Comparison of ENCODE assay signal across 1 cellular context in the genomic region with DNA sequence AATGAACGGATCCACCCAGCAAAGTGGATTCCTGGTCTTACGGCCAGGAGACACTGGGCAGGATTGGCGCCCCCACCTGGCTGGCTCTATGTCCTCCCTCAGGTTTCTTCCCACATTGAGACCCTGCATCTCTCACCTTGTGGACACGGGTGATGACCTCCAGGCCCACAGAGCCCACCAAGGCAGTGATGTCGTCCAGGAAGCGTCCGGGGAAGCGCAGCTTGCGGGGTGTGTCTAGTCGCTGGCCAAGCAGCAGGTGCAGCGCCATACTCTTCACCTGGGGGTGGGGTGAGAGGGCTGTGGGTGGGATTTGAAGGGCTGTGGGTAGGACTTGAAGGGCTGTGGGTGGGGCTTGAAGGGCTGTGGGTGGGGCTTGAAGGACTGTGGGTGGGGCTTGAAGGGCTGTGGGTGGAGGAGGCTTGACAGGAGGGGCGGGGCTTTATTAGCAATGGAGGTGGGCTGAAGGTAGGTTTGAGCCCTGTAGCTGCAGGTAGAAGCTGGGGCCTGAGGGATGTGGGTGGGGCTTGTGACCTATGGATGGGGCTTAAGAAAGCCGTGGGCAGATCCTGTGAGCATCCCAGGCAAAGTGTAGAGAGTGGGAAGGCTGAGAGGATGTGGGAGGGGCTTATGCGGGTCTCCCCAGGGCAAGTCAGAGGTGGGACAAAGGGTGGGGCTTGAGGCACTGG.
A peak's percentile ranks its signal among the peaks of the same experiment; 100 is the strongest.
TF ChIP-seq lines count a peak whose summit lies in the region.

No MANE protein-coding gene starts in this region.

TF ChIP-seq in K562, 482 proteins besides CTCF, POLR2A, EP300 and RAD21:
- TF ChIP-seq CTBP1 (IDR thresholded peaks at IDR 0.05; ENCODE audit: borderline replicate concordance): 0 out of 2 replicates have a peak, but pooled peaks have one; percentile 48
- TF ChIP-seq FOXA3 (CRISPR knock-in tag; conservative IDR thresholded peaks at IDR 0.05 in 1 of 2, IDR thresholded peaks at IDR 0.05 in 1 of 2): no peak
- 0 out of 2 replicates have a peak, but pooled peaks have one; percentile 4 for TF ChIP-seq NFIC (IDR thresholded peaks at IDR 0.05)
- TF ChIP-seq SMC3 (conservative IDR thresholded peaks at IDR 0.05; ENCODE audit: insufficient read depth, low read depth, low read length): 0 out of 2 replicates have a peak, but pooled peaks have one; percentile 11
- TF ChIP-seq ZBTB33 (CRISPR knock-in tag; IDR thresholded peaks at IDR 0.05): peak; percentile 93
- TF ChIP-seq CTCFL (IDR thresholded peaks at IDR 0.05; ENCODE audit: borderline replicate concordance, insufficient read depth, low read depth, low read length, poor library complexity, severe bottlenecking): peak; percentile 79
- TF ChIP-seq NKRF (IDR thresholded peaks at IDR 0.05; ENCODE audit: borderline replicate concordance): 0 out of 2 replicates have a peak, but pooled peaks have one; percentile 3
- no peak for TF ChIP-seq SRSF3 (IDR thresholded peaks at IDR 0.05; ENCODE audit: insufficient read depth, low read length)
- peak; percentile 54 for TF ChIP-seq ESRRA (IDR thresholded peaks at IDR 0.05; ENCODE audit: borderline replicate concordance, low read depth)
- TF ChIP-seq, protein P1, sequence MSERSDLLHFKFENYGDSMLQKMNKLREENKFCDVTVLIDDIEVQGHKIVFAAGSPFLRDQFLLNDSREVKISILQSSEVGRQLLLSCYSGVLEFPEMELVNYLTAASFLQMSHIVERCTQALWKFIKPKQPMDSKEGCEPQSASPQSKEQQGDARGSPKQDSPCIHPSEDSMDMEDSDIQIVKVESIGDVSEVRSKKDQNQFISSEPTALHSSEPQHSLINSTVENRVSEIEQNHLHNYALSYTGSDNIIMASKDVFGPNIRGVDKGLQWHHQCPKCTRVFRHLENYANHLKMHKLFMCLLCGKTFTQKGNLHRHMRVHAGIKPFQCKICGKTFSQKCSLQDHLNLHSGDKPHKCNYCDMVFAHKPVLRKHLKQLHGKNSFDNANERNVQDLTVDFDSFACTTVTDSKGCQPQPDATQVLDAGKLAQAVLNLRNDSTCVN (CRISPR knock-in tag; IDR thresholded peaks at IDR 0.05): 0 out of 2 replicates have a peak, but pooled peaks have one; percentile 33
- TF ChIP-seq, protein P2, sequence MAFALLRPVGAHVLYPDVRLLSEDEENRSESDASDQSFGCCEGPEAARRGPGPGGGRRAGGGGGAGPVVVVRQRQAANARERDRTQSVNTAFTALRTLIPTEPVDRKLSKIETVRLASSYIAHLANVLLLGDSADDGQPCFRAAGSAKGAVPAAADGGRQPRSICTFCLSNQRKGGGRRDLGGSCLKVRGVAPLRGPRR (CRISPR knock-in tag; IDR thresholded peaks at IDR 0.05): no peak
- peak; percentile 72 for TF ChIP-seq ZNF316 (IDR thresholded peaks at IDR 0.05)
- no peak for TF ChIP-seq ILK (tag; IDR thresholded peaks at IDR 0.05; ENCODE audit: borderline replicate concordance, low read depth)
- peak in 1 of 3 experiments; percentile 11 for TF ChIP-seq YY1 (IDR thresholded peaks at IDR 0.05; ENCODE audit: borderline replicate concordance in 1 of 3, control insufficient read depth in 1 of 3, extremely low read depth in 1 of 3, insufficient read depth in 3 of 3, insufficient read length in 1 of 3, insufficient replicate concordance in 2 of 3, low read depth in 1 of 3, low read length in 2 of 3)
- TF ChIP-seq ZNF12 (CRISPR knock-in tag; IDR thresholded peaks at IDR 0.05): no peak
- no peak for TF ChIP-seq MEF2D (tag; conservative IDR thresholded peaks at IDR 0.05; ENCODE audit: low read depth)
- no peak for TF ChIP-seq PHTF2 (CRISPR knock-in tag; IDR thresholded peaks at IDR 0.05)
- no peak for TF ChIP-seq SNIP1 (IDR thresholded peaks at IDR 0.05; ENCODE audit: low read depth)
- TF ChIP-seq CBX8 (IDR thresholded peaks at IDR 0.05; ENCODE audit: borderline replicate concordance, extremely low read depth, low read depth, low read length, poor library complexity, severe bottlenecking): no peak
- no peak for TF ChIP-seq CREB3L1 (IDR thresholded peaks at IDR 0.05; ENCODE audit: borderline replicate concordance, low read depth)
- peak; percentile 76 for TF ChIP-seq ZBTB7A (IDR thresholded peaks at IDR 0.05; ENCODE audit: borderline replicate concordance, control insufficient read depth, low read depth, low read length)
- TF ChIP-seq, protein P3, sequence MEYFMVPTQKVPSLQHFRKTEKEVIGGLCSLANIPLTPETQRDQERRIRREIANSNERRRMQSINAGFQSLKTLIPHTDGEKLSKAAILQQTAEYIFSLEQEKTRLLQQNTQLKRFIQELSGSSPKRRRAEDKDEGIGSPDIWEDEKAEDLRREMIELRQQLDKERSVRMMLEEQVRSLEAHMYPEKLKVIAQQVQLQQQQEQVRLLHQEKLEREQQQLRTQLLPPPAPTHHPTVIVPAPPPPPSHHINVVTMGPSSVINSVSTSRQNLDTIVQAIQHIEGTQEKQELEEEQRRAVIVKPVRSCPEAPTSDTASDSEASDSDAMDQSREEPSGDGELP (CRISPR knock-in tag; IDR thresholded peaks at IDR 0.05; ENCODE audit: borderline replicate concordance): peak; percentile 21; the same call in 1 of the 2 replicates
- no peak for TF ChIP-seq EWSR1 (IDR thresholded peaks at IDR 0.05; ENCODE audit: borderline replicate concordance, low read depth, partially characterized antibody)
- TF ChIP-seq LEF1 (IDR thresholded peaks at IDR 0.05): no peak
